ENCODE assay signal across 24 cellular contexts in the genomic region with DNA sequence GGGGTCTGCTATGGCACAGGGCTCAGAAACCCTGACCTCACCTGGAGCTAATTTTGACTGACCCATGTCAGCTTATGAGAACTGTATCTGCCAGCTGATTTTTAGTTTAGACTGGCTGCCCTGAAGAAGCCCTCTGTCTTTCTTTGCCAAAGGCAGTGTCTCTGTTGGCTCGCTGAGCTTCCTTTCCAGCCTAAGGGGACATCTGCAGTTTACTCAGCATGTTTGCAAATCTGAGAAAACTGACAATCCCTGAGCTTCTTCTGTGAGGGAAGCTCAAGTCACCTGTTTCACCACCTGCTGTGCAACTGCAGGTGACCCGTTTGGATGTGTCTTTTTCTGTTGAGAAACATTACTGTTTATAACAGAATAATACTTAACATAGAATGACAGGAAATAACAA. TPM values are rescaled to one million over a fixed set of nuclear protein-coding genes. Genes with fewer than 3 reads are reported as not detected.
A peak's percentile ranks its signal among the peaks of the same experiment; 100 is the strongest.
DNase-seq lines count a peak whose midpoint lies in the region; ATAC-seq, FAIRE-seq and TF ChIP-seq lines count a peak whose summit lies in the region.
"Had no signal": no experiment of that assay in that cellular context is flagged by ENCODE, and none has a peak within 500 bp of the region (broad histone marks: within the 10 kb centered on the region; RNA-seq: fewer than 3 reads in every experiment).

No MANE protein-coding gene starts in this region.

- no peak overlapping the region for H3K4ac ChIP-seq in mesendoderm (ENCODE audit: low read depth, low read length)

- DNase-seq in GM23338 (ENCODE audit: low spot score), result peak; percentile 64
- DNase-seq in NCI-H146 (lab: John Stamatoyannopoulos, UW), result peak; percentile 88
- no peak for DNase-seq in GM12878 (ENCODE audit: low read depth, low spot score)
- peak; percentile 59 for DNase-seq in mesendoderm
- no peak for DNase-seq in testis
- no peak for DNase-seq in stimulated activated naive CD8-positive, alpha-beta T cell treated with anti-CD3 and anti-CD28 coated beads, Interleukin-15, amount 100 ng/mL, for 72 hours
- no peak for DNase-seq in A172 (ENCODE audit: low spot score)
- DNase-seq: activated B cell treated with CpG ODN at 0.5 μM for 24 hours; activated CD8-positive, alpha-beta T cell treated with anti-CD3 and anti-CD28 coated beads for 36 hours; activated naive CD4-positive, alpha-beta T cell treated with anti-CD3 and anti-CD28 coated beads, Interleukin-2, amount 50 U/mL, for 16 hours; activated T-cell treated with anti-CD3 and anti-CD28 coated beads, Interleukin-2, amount 50 U/mL, for 48 hours; Caco-2; effector memory CD8-positive, alpha-beta T cell; GDM1; heart left ventricle; naive B cell; NCI-H1694 treated with DMSO at 0.1 percent for 48 hours; right lobe of liver; SHP77 treated with DMSO at 0.1 percent for 48 hours; stimulated activated naive B cell treated with anti-CD40 and anti-IgM and Interleukin-4, amounts not matched to agents 10 μg/mL and 1 μg/mL and 100 μg/mL, for 72 hours; tibial artery had no signal

- no peak for TF ChIP-seq EP300 in GM12878 (IDR thresholded peaks at IDR 0.05; ENCODE audit: borderline replicate concordance in 1 of 2, control insufficient read depth in 1 of 2, low read depth in 2 of 2, low read length in 2 of 2)

- H4K8ac ChIP-seq in mesendoderm (ENCODE audit: low read depth, low read length), result no peak overlapping the region

- no peaks in the 10 kb centered on the region for H3K36me3 Mint-ChIP-seq in GM23338 (ENCODE audit: low read depth)
- H3K36me3 Mint-ChIP-seq: naive B cell had no signal

- no peak for FAIRE-seq in GM12878 (lab: Jason Lieb, UNC)
- FAIRE-seq: astrocyte, GM19239, H54 had no signal

- RAD21 ChIA-PET in GM12878 (lab: Charles Lee; ENCODE audit: unreplicated experiment), result interaction anchor here (1.4 kb wide), 1 partner anchor 298 kb away, joined by 4 read pairs; no protein-coding TSS in a partner anchor

- in situ Hi-C loops in GM12878 (cut with MboI), result no loop called here

- ATAC-seq in GM23338 (peak; percentile 72), GM12878 (no peak)
- no peak for ATAC-seq in stimulated activated naive CD8-positive, alpha-beta T cell treated with anti-CD3 and anti-CD28 coated beads, Interleukin-15, amount 100 ng/mL, for 72 hours
- ATAC-seq: activated CD8-positive, alpha-beta T cell treated with anti-CD3 and anti-CD28 coated beads for 36 hours; effector memory CD8-positive, alpha-beta T cell; heart left ventricle; stimulated activated naive B cell treated with anti-CD40 and anti-IgM and Interleukin-4, amounts not matched to agents 10 μg/mL and 1 μg/mL and 100 μg/mL, for 72 hours had no signal

- WGBS in GM12878 (ENCODE audit: insufficient coverage, insufficient replicate concordance, low lambda C conversion rate, missing lambda C conversion rate), result 0% methylated on average over 2 of the region's 2 CpGs
- WGBS in mesendoderm (ENCODE audit: extremely low coverage, insufficient coverage, low lambda C conversion rate), result no CpG with 5 or more reads among the region's 2 CpGs
- WGBS in testis, 2 donors, result 24 to 30% methylated on average over 2 of the region's 2 CpGs

- H3K23ac ChIP-seq in mesendoderm (ENCODE audit: low read length), result no peak overlapping the region

- H3K9me2 ChIP-seq in GM23338 (ENCODE audit: insufficient read depth), result no peaks in the 10 kb centered on the region

- no peak overlapping the region for H3K56ac ChIP-seq in mesendoderm (ENCODE audit: low read length)

- H2AK5ac ChIP-seq in mesendoderm (ENCODE audit: low read length), result no peak overlapping the region

- H4K5ac ChIP-seq in mesendoderm (ENCODE audit: low read length), result no peak overlapping the region

- no peak for TF ChIP-seq RAD21 in GM12878 (IDR thresholded peaks at IDR 0.05; ENCODE audit: insufficient read depth, low read depth, low read length)

- H3K4me3 ChIP-seq in GM23338, result no peak overlapping the region
- no peak overlapping the region for H3K4me3 ChIP-seq in GM12878
- H3K4me3 ChIP-seq in mesendoderm (ENCODE audit: low read length), result no peak overlapping the region
- no peak overlapping the region for H3K4me3 ChIP-seq in testis
- H3K4me3 ChIP-seq: heart left ventricle, right lobe of liver, tibial artery had no signal

- no peaks in the 10 kb centered on the region for H3K79me1 ChIP-seq in mesendoderm (ENCODE audit: low read length)

- H3K27ac Mint-ChIP-seq in GM23338, result no peak overlapping the region
- H3K27ac Mint-ChIP-seq in stimulated activated naive CD8-positive, alpha-beta T cell treated with anti-CD3 and anti-CD28 coated beads, Interleukin-15, amount 100 ng/mL, for 72 hours, result no peak overlapping the region
- H3K27ac Mint-ChIP-seq: activated B cell treated with CpG ODN at 0.5 μM for 24 hours; activated CD8-positive, alpha-beta T cell treated with anti-CD3 and anti-CD28 coated beads for 36 hours; effector memory CD8-positive, alpha-beta T cell; naive B cell; stimulated activated naive B cell treated with anti-CD40 and anti-IgM and Interleukin-4, amounts not matched to agents 10 μg/mL and 1 μg/mL and 100 μg/mL, for 72 hours had no signal

- intact Hi-C loops in GM12878 (cut with micrococcal nuclease; ENCODE audit: unreplicated experiment), result no loop called here
- intact Hi-C loops in testis (cut with DNase I; ENCODE audit: low total_unique reads), result no loop called here

- no peaks in the 10 kb centered on the region for H3K36me3 ChIP-seq in GM23338 (ENCODE audit: insufficient read depth)
- no peaks in the 10 kb centered on the region for H3K36me3 ChIP-seq in GM12878 (ENCODE audit: control insufficient read depth in 2 of 2, insufficient read depth in 2 of 2, low read length in 1 of 2)
- H3K36me3 ChIP-seq in mesendoderm (ENCODE audit: control insufficient read depth, insufficient read depth, low read length), result no peaks in the 10 kb centered on the region
- no peaks in the 10 kb centered on the region for H3K36me3 ChIP-seq in testis (ENCODE audit: low read depth, missing control alignments)
- H3K36me3 ChIP-seq: heart left ventricle, right lobe of liver, tibial artery had no signal

- H2AFZ ChIP-seq in GM23338, result no peak overlapping the region
- H2AFZ ChIP-seq in GM12878 (ENCODE audit: control insufficient read depth, low read depth, low read length), result no peak overlapping the region

- no peaks in the 10 kb centered on the region for H3K9me3 Mint-ChIP-seq in GM23338
- no peaks in the 10 kb centered on the region for H3K9me3 Mint-ChIP-seq in stimulated activated naive CD8-positive, alpha-beta T cell treated with anti-CD3 and anti-CD28 coated beads, Interleukin-15, amount 100 ng/mL, for 72 hours
- H3K9me3 Mint-ChIP-seq: activated CD8-positive, alpha-beta T cell treated with anti-CD3 and anti-CD28 coated beads for 36 hours; effector memory CD8-positive, alpha-beta T cell had no signal

- H3K4me3 Mint-ChIP-seq in GM23338, result no peak overlapping the region
- H3K4me3 Mint-ChIP-seq in stimulated activated naive CD8-positive, alpha-beta T cell treated with anti-CD3 and anti-CD28 coated beads, Interleukin-15, amount 100 ng/mL, for 72 hours, result no peak overlapping the region
- H3K4me3 Mint-ChIP-seq: activated B cell treated with CpG ODN at 0.5 μM for 24 hours; activated CD8-positive, alpha-beta T cell treated with anti-CD3 and anti-CD28 coated beads for 36 hours; effector memory CD8-positive, alpha-beta T cell; naive B cell; stimulated activated naive B cell treated with anti-CD40 and anti-IgM and Interleukin-4, amounts not matched to agents 10 μg/mL and 1 μg/mL and 100 μg/mL, for 72 hours had no signal

- no peak overlapping the region for H3K9ac ChIP-seq in GM12878 (ENCODE audit: control insufficient read depth, insufficient read depth, low read length)
- no peak overlapping the region for H3K9ac ChIP-seq in mesendoderm (ENCODE audit: low read length)

- no peak overlapping the region for H2BK120ac ChIP-seq in mesendoderm (ENCODE audit: low read depth, low read length)

- SMC1A ChIA-PET in GM12878 (lab: Charles Lee; ENCODE audit: uncharacterized antibody, unreplicated experiment), result interaction anchor here (0.9 to 1.3 kb wide), 2 partner anchors 12 to 59 kb away, joined by 3 to 4 read pairs; no protein-coding TSS in a partner anchor

- TF ChIP-seq POLR2A in GM12878 (IDR thresholded peaks at IDR 0.05; ENCODE audit: low read depth, low read length) (no peak), testis (IDR thresholded peaks at IDR 0.05) (no peak)

- H4K20me1 ChIP-seq in GM23338 (replicated peaks; ENCODE audit: insufficient read depth) (peaks cover 3% of the 10 kb centered on the region; the same call in 1 of the 2 replicates), GM12878 (ENCODE audit: control insufficient read depth, insufficient read depth) (no peaks in the 10 kb centered on the region)

- H3K27me3 ChIP-seq in GM23338 (ENCODE audit: insufficient read depth), result no peaks in the 10 kb centered on the region
- 0 out of 4 replicates have a peak, but pooled peaks cover 0 to 3% of the 10 kb centered on the region in 2 experiments for H3K27me3 ChIP-seq in GM12878 (replicated peaks in 1 of 2; ENCODE audit: control insufficient read depth in 2 of 2, insufficient read depth in 2 of 2, low read length in 1 of 2)
- H3K27me3 ChIP-seq in mesendoderm (ENCODE audit: insufficient read depth, low read length, poor library complexity), result no peaks in the 10 kb centered on the region
- H3K27me3 ChIP-seq in testis, result no peaks in the 10 kb centered on the region
- H3K27me3 ChIP-seq: heart left ventricle, right lobe of liver, tibial artery had no signal

- H3K27me3 Mint-ChIP-seq in GM23338 (ENCODE audit: insufficient read depth, low read depth, poor library complexity), result peaks cover 1% of the 10 kb centered on the region
- H3K27me3 Mint-ChIP-seq in stimulated activated naive CD8-positive, alpha-beta T cell treated with anti-CD3 and anti-CD28 coated beads, Interleukin-15, amount 100 ng/mL, for 72 hours, result no peaks in the 10 kb centered on the region
- H3K27me3 Mint-ChIP-seq: activated B cell treated with CpG ODN at 0.5 μM for 24 hours; stimulated activated naive B cell treated with anti-CD40 and anti-IgM and Interleukin-4, amounts not matched to agents 10 μg/mL and 1 μg/mL and 100 μg/mL, for 72 hours had no signal

- no TSS peak for BruUV-seq in GM12878 (replicated peaks; lab: Mats Ljungman, UMichigan)

- POLR2A ChIA-PET in GM12878 (lab: Charles Lee), result interaction anchor here (0.6 kb wide), 1 partner anchor 11 kb away, joined by 4 read pairs; no protein-coding TSS in a partner anchor

- H3K18ac ChIP-seq in mesendoderm (ENCODE audit: low read length), result peak overlapping the region; percentile 20

- no peaks in the 10 kb centered on the region for H3K9me3 ChIP-seq in GM12878 (replicated peaks; ENCODE audit: control insufficient read depth, insufficient read depth, low read length)
- H3K9me3 ChIP-seq in testis, result no peaks in the 10 kb centered on the region
- H3K9me3 ChIP-seq: Caco-2, heart left ventricle, right lobe of liver, tibial artery had no signal

- CTCF ChIA-PET in GM12878 (lab: Yijun Ruan, JAX), result no interaction called here

- H3K4me1 Mint-ChIP-seq in GM23338, result peaks cover 27% of the 10 kb centered on the region
- H3K4me1 Mint-ChIP-seq in stimulated activated naive CD8-positive, alpha-beta T cell treated with anti-CD3 and anti-CD28 coated beads, Interleukin-15, amount 100 ng/mL, for 72 hours, result peaks cover 7% of the 10 kb centered on the region
- H3K4me1 Mint-ChIP-seq: activated B cell treated with CpG ODN at 0.5 μM for 24 hours; naive B cell; stimulated activated naive B cell treated with anti-CD40 and anti-IgM and Interleukin-4, amounts not matched to agents 10 μg/mL and 1 μg/mL and 100 μg/mL, for 72 hours had no signal

- peaks cover 21% of the 10 kb centered on the region for H3K4me1 ChIP-seq in GM23338 (ENCODE audit: insufficient read depth)
- H3K4me1 ChIP-seq in GM12878 (ENCODE audit: control insufficient read depth, insufficient read depth, low read length), result no peaks in the 10 kb centered on the region
- H3K4me1 ChIP-seq in mesendoderm (ENCODE audit: control insufficient read depth, low read depth, low read length), result no peaks in the 10 kb centered on the region
- peaks cover 12% of the 10 kb centered on the region for H3K4me1 ChIP-seq in testis
- H3K4me1 ChIP-seq: Caco-2, right lobe of liver, tibial artery had no signal

- H3K79me2 ChIP-seq in GM23338 (replicated peaks; ENCODE audit: insufficient read depth) (peaks cover 24% of the 10 kb centered on the region), GM12878 (ENCODE audit: control insufficient read depth, insufficient read depth, low read length) (no peaks in the 10 kb centered on the region), mesendoderm (ENCODE audit: control insufficient read depth, insufficient read depth, low read length) (no peaks in the 10 kb centered on the region)

- H3K27ac ChIP-seq in GM23338 (ENCODE audit: low read depth), result 0 out of 2 replicates have a peak overlapping the region, but pooled peaks have one; percentile 5
- no peak overlapping the region for H3K27ac ChIP-seq in GM12878 (ENCODE audit: control insufficient read depth, insufficient read depth)
- H3K27ac ChIP-seq in mesendoderm (ENCODE audit: low read depth, low read length), result no peak overlapping the region
- no peak overlapping the region for H3K27ac ChIP-seq in testis
- H3K27ac ChIP-seq: heart left ventricle, right lobe of liver, tibial artery had no signal

- no peak for TF ChIP-seq CTCF in GM23338 (conservative IDR thresholded peaks at IDR 0.05; ENCODE audit: low read depth in 2 of 2)
- TF ChIP-seq CTCF in GM12878 (IDR thresholded peaks at IDR 0.05 in 2 of 3, conservative IDR thresholded peaks at IDR 0.05 in 1 of 3; ENCODE audit: control insufficient read depth in 2 of 3, extremely low read depth in 1 of 3, insufficient read depth in 1 of 3, low read depth in 3 of 3, low read length in 3 of 3), result no peak
- no peak for TF ChIP-seq CTCF in testis (IDR thresholded peaks at IDR 0.05)

- no peaks in the 10 kb centered on the region for H3F3A ChIP-seq in GM23338 (replicated peaks; ENCODE audit: low read depth)

- no peak overlapping the region for H2BK5ac ChIP-seq in mesendoderm (ENCODE audit: low read length)

- H3K4me2 ChIP-seq in GM23338 (0 out of 2 replicates have a peak overlapping the region, but pooled peaks have one; percentile 9), GM12878 (ENCODE audit: control insufficient read depth, insufficient read depth) (no peak overlapping the region), mesendoderm (ENCODE audit: low read length) (no peak overlapping the region)

- no peak overlapping the region for H2BK15ac ChIP-seq in mesendoderm (replicated peaks; ENCODE audit: low read depth)

RNA-seq across cellular contexts. Expression of a gene that starts 45.9 kb away (rescaled TPM):
- 48.8 and 53.6 TPM in 2 replicates for total RNA-seq in GM23338 (2014; rRNA removed; shearing (Covaris generic))
- polyA plus RNA-seq in GM23338 (2016; fragmentation: Nextera tagmentation; extraction: Ambion mirVana), result 50.6 and 76.8 TPM in 2 replicates
- not detected in 2 replicates for total RNA-seq in GM12878 (2013; cell fraction: nucleolus; rRNA removed)
- total RNA-seq in GM12878 (2014; rRNA removed), result not detected in 2 replicates
- 0.04 TPM in 1 of 2 replicates, not detected in the other for total RNA-seq in GM12878 (2014; rRNA removed; fragmentation: Illumina TruSeq; extraction: Trizol)
- total RNA-seq in GM12878 (2021), result 0.18 and 0.48 TPM in 2 replicates
- polyA plus RNA-seq in GM12878 (2011; ENCODE audit: low read depth), result not detected
- 0.03 and 0.12 TPM in 2 replicates for polyA plus RNA-seq in GM12878 (2011; rRNA removed)
- polyA plus RNA-seq in GM12878 (2011; cell fraction: cytosol; rRNA removed), result 0.02 and 0.03 TPM in 2 replicates
- not detected in 2 replicates for polyA plus RNA-seq in GM12878 (2011; cell fraction: nucleus; rRNA removed)
- 0.06 TPM in 1 of 2 replicates, not detected in the other for polyA plus RNA-seq in GM12878 (2012)
- polyA plus RNA-seq in GM12878 (2014; fragmentation: Illumina TruSeq; extraction: Trizol), result 0.01 TPM in 1 of 2 replicates, not detected in the other
- under 1 TPM in 1 of 2 experiments, not detected in 1; 0.02 TPM for polyA plus RNA-seq in GM12878 (2014; fragmentation: Nextera tagmentation; extraction: Ambion mirVana)
- polyA plus RNA-seq in GM12878 (2014; rRNA removed), result not detected in 2 replicates
- under 1 TPM in 1 of 2 experiments, not detected in 1; 0.06 TPM for polyA plus RNA-seq in GM12878 (2016; fragmentation: Nextera tagmentation; extraction: Ambion mirVana)
- 0.05 and 0.07 TPM in 2 replicates for polyA minus RNA-seq in GM12878 (2011; rRNA and poly(A)+ RNA removed)
- not detected in 2 replicates for polyA minus RNA-seq in GM12878 (2011; cell fraction: cytosol; rRNA and poly(A)+ RNA removed)
- polyA minus RNA-seq in GM12878 (2011; cell fraction: nucleus; rRNA and poly(A)+ RNA removed), result not detected in 2 replicates
- polyA plus RNA-seq in mesendoderm (2013, experiment 1 of 2), result 10.8 TPM
- polyA plus RNA-seq in mesendoderm (2013, experiment 2 of 2), result 11.1 TPM
- total RNA-seq in testis, result 10 to 100 TPM; 66.3 to 81.8 TPM
- 51.7 TPM for polyA plus RNA-seq in testis (ENCODE audit: insufficient read depth, low read depth, low replicate concordance)
- 13.9 and 14.2 TPM in 2 replicates for total RNA-seq in A172 (2014; rRNA removed; shearing (Covaris generic))

Comparison
In these comparisons a context has a peak if more than half of its experiments do, and no peak if none do; other contexts are left out.
1. DNase-seq: peak in GM23338 (single experiment), NCI-H146 (single experiment) and mesendoderm (single experiment); none in GM12878 (single experiment), testis (single experiment), stimulated activated naive CD8-positive, alpha-beta T cell treated with anti-CD3 and anti-CD28 coated beads, Interleukin-15, amount 100 ng/mL, for 72 hours (0 of 2) and A172 (single experiment).
2. RNA of a gene that starts 45.9 kb away (total RNA-seq): 66.3 to 81.8 TPM in testis, 48.8 to 53.6 TPM in GM23338 and 13.9 to 14.2 TPM in A172; 0.04 to 0.48 TPM in GM12878; every median in the first group is over 10 times any median in the second.